Comparison of ENCODE assay signal across 1 cellular context in genomic region chr12:121128908-121129704, GRCh38.
TF ChIP-seq lines count a peak whose summit lies in the region.

No MANE protein-coding gene starts in this region.

TF ChIP-seq in K562, 482 proteins besides CTCF, POLR2A, EP300 and RAD21 (continued from another document and continues in another):
- TF ChIP-seq, protein P1, sequence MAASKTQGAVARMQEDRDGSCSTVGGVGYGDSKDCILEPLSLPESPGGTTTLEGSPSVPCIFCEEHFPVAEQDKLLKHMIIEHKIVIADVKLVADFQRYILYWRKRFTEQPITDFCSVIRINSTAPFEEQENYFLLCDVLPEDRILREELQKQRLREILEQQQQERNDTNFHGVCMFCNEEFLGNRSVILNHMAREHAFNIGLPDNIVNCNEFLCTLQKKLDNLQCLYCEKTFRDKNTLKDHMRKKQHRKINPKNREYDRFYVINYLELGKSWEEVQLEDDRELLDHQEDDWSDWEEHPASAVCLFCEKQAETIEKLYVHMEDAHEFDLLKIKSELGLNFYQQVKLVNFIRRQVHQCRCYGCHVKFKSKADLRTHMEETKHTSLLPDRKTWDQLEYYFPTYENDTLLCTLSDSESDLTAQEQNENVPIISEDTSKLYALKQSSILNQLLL (CRISPR knock-in tag; IDR thresholded peaks at IDR 0.05; ENCODE audit: borderline replicate concordance), result no peak
- TF ChIP-seq, protein P2, sequence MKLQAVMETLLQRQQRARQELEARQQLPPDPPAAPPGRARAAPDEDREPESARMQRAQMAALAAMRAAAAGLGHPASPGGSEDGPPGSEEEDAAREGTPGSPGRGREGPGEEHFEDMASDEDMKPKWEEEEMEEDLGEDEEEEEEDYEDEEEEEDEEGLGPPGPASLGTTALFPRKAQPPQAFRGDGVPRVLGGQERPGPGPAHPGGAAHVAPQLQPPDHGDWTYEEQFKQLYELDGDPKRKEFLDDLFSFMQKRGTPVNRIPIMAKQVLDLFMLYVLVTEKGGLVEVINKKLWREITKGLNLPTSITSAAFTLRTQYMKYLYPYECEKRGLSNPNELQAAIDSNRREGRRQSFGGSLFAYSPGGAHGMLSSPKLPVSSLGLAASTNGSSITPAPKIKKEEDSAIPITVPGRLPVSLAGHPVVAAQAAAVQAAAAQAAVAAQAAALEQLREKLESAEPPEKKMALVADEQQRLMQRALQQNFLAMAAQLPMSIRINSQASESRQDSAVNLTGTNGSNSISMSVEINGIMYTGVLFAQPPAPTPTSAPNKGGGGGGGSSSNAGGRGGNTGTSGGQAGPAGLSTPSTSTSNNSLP (IDR thresholded peaks at IDR 0.05; ENCODE audit: borderline replicate concordance, low read depth, low read length), result no peak
- TF ChIP-seq ARID4B (CRISPR knock-in tag; IDR thresholded peaks at IDR 0.05) (no peak), SP1 (CRISPR knock-in tag; IDR thresholded peaks at IDR 0.05) (peak; percentile 85), ETV5 (CRISPR knock-in tag; IDR thresholded peaks at IDR 0.05; ENCODE audit: low read depth) (no peak), U2AF2 (optimal IDR thresholded peaks at IDR 0.05; ENCODE audit: low read depth, low read length) (no peak), CCAR2 (IDR thresholded peaks at IDR 0.05; ENCODE audit: low read depth, low read length) (no peak), CEBPB (tag; IDR thresholded peaks at IDR 0.05) (no peak), CREB1 (IDR thresholded peaks at IDR 0.05) (no peak), CREB1 (CRISPR knock-in tag; IDR thresholded peaks at IDR 0.05) (no peak), TARDBP (IDR thresholded peaks at IDR 0.05) (no peak), MAFK (IDR thresholded peaks at IDR 0.05; ENCODE audit: low read length) (no peak), ZFP91 (CRISPR knock-in tag; IDR thresholded peaks at IDR 0.05) (no peak), SMAD4 (CRISPR knock-in tag; conservative IDR thresholded peaks at IDR 0.05) (peak; percentile 79), HIVEP1 (CRISPR knock-in tag; IDR thresholded peaks at IDR 0.05) (no peak), MEF2A (IDR thresholded peaks at IDR 0.05; ENCODE audit: control insufficient read depth, low read depth, low read length) (peak; percentile 92)
- TF ChIP-seq, protein P3, sequence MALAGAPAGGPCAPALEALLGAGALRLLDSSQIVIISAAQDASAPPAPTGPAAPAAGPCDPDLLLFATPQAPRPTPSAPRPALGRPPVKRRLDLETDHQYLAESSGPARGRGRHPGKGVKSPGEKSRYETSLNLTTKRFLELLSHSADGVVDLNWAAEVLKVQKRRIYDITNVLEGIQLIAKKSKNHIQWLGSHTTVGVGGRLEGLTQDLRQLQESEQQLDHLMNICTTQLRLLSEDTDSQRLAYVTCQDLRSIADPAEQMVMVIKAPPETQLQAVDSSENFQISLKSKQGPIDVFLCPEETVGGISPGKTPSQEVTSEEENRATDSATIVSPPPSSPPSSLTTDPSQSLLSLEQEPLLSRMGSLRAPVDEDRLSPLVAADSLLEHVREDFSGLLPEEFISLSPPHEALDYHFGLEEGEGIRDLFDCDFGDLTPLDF (CRISPR knock-in tag; IDR thresholded peaks at IDR 0.05), result no peak
- TF ChIP-seq, protein P4, sequence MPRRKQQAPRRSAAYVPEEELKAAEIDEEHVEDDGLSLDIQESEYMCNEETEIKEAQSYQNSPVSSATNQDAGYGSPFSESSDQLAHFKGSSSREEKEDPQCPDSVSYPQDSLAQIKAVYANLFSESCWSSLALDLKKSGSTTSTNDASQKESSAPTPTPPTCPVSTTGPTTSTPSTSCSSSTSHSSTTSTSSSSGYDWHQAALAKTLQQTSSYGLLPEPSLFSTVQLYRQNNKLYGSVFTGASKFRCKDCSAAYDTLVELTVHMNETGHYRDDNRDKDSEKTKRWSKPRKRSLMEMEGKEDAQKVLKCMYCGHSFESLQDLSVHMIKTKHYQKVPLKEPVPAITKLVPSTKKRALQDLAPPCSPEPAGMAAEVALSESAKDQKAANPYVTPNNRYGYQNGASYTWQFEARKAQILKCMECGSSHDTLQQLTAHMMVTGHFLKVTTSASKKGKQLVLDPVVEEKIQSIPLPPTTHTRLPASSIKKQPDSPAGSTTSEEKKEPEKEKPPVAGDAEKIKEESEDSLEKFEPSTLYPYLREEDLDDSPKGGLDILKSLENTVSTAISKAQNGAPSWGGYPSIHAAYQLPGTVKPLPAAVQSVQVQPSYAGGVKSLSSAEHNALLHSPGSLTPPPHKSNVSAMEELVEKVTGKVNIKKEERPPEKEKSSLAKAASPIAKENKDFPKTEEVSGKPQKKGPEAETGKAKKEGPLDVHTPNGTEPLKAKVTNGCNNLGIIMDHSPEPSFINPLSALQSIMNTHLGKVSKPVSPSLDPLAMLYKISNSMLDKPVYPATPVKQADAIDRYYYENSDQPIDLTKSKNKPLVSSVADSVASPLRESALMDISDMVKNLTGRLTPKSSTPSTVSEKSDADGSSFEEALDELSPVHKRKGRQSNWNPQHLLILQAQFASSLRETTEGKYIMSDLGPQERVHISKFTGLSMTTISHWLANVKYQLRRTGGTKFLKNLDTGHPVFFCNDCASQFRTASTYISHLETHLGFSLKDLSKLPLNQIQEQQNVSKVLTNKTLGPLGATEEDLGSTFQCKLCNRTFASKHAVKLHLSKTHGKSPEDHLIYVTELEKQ (CRISPR knock-in tag; IDR thresholded peaks at IDR 0.05), result no peak
- TF ChIP-seq, protein P5, sequence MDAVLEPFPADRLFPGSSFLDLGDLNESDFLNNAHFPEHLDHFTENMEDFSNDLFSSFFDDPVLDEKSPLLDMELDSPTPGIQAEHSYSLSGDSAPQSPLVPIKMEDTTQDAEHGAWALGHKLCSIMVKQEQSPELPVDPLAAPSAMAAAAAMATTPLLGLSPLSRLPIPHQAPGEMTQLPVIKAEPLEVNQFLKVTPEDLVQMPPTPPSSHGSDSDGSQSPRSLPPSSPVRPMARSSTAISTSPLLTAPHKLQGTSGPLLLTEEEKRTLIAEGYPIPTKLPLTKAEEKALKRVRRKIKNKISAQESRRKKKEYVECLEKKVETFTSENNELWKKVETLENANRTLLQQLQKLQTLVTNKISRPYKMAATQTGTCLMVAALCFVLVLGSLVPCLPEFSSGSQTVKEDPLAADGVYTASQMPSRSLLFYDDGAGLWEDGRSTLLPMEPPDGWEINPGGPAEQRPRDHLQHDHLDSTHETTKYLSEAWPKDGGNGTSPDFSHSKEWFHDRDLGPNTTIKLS (IDR thresholded peaks at IDR 0.05; ENCODE audit: borderline replicate concordance, low read depth), result 0 out of 2 replicates have a peak, but pooled peaks have one; percentile 22
- TF ChIP-seq, protein P6, sequence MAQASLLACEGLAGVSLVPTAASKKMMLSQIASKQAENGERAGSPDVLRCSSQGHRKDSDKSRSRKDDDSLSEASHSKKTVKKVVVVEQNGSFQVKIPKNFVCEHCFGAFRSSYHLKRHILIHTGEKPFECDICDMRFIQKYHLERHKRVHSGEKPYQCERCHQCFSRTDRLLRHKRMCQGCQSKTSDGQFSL (CRISPR knock-in tag; IDR thresholded peaks at IDR 0.05), result peak; percentile 87
- TF ChIP-seq, protein P6 (tag; IDR thresholded peaks at IDR 0.05), result peak in 1 of 2 experiments; percentile 87; a peak in 2 of 4 replicates
- TF ChIP-seq, protein P7, sequence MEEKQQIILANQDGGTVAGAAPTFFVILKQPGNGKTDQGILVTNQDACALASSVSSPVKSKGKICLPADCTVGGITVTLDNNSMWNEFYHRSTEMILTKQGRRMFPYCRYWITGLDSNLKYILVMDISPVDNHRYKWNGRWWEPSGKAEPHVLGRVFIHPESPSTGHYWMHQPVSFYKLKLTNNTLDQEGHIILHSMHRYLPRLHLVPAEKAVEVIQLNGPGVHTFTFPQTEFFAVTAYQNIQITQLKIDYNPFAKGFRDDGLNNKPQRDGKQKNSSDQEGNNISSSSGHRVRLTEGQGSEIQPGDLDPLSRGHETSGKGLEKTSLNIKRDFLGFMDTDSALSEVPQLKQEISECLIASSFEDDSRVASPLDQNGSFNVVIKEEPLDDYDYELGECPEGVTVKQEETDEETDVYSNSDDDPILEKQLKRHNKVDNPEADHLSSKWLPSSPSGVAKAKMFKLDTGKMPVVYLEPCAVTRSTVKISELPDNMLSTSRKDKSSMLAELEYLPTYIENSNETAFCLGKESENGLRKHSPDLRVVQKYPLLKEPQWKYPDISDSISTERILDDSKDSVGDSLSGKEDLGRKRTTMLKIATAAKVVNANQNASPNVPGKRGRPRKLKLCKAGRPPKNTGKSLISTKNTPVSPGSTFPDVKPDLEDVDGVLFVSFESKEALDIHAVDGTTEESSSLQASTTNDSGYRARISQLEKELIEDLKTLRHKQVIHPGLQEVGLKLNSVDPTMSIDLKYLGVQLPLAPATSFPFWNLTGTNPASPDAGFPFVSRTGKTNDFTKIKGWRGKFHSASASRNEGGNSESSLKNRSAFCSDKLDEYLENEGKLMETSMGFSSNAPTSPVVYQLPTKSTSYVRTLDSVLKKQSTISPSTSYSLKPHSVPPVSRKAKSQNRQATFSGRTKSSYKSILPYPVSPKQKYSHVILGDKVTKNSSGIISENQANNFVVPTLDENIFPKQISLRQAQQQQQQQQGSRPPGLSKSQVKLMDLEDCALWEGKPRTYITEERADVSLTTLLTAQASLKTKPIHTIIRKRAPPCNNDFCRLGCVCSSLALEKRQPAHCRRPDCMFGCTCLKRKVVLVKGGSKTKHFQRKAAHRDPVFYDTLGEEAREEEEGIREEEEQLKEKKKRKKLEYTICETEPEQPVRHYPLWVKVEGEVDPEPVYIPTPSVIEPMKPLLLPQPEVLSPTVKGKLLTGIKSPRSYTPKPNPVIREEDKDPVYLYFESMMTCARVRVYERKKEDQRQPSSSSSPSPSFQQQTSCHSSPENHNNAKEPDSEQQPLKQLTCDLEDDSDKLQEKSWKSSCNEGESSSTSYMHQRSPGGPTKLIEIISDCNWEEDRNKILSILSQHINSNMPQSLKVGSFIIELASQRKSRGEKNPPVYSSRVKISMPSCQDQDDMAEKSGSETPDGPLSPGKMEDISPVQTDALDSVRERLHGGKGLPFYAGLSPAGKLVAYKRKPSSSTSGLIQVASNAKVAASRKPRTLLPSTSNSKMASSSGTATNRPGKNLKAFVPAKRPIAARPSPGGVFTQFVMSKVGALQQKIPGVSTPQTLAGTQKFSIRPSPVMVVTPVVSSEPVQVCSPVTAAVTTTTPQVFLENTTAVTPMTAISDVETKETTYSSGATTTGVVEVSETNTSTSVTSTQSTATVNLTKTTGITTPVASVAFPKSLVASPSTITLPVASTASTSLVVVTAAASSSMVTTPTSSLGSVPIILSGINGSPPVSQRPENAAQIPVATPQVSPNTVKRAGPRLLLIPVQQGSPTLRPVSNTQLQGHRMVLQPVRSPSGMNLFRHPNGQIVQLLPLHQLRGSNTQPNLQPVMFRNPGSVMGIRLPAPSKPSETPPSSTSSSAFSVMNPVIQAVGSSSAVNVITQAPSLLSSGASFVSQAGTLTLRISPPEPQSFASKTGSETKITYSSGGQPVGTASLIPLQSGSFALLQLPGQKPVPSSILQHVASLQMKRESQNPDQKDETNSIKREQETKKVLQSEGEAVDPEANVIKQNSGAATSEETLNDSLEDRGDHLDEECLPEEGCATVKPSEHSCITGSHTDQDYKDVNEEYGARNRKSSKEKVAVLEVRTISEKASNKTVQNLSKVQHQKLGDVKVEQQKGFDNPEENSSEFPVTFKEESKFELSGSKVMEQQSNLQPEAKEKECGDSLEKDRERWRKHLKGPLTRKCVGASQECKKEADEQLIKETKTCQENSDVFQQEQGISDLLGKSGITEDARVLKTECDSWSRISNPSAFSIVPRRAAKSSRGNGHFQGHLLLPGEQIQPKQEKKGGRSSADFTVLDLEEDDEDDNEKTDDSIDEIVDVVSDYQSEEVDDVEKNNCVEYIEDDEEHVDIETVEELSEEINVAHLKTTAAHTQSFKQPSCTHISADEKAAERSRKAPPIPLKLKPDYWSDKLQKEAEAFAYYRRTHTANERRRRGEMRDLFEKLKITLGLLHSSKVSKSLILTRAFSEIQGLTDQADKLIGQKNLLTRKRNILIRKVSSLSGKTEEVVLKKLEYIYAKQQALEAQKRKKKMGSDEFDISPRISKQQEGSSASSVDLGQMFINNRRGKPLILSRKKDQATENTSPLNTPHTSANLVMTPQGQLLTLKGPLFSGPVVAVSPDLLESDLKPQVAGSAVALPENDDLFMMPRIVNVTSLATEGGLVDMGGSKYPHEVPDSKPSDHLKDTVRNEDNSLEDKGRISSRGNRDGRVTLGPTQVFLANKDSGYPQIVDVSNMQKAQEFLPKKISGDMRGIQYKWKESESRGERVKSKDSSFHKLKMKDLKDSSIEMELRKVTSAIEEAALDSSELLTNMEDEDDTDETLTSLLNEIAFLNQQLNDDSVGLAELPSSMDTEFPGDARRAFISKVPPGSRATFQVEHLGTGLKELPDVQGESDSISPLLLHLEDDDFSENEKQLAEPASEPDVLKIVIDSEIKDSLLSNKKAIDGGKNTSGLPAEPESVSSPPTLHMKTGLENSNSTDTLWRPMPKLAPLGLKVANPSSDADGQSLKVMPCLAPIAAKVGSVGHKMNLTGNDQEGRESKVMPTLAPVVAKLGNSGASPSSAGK (IDR thresholded peaks at IDR 0.05), result peak; percentile 96
